Comparison of ENCODE assay signal across 7 cellular contexts in genomic region chr1:50278961-50279360, GRCh38.
"Had no signal": no experiment of that assay in that cellular context is flagged by ENCODE, and none has a peak within 500 bp of the region (broad histone marks: within the 10 kb centered on the region; RNA-seq: fewer than 3 reads in every experiment).

No MANE protein-coding gene starts in this region.

- ATAC-seq: HepG2 had no signal

- H3K27ac ChIP-seq: HL-60 had no signal

- H3K27ac Mint-ChIP-seq: H9, IgD-negative memory B cell had no signal

- DNase-seq: GOT3, HCEC 1CT, KBM-7 had no signal

- H3K36me3 Mint-ChIP-seq: IgD-negative memory B cell had no signal

- H3K4me3 Mint-ChIP-seq: H9, IgD-negative memory B cell had no signal

- H3K9me3 Mint-ChIP-seq: IgD-negative memory B cell had no signal
